Comparison of ENCODE assay signal across 9 cellular contexts in the genomic region with DNA sequence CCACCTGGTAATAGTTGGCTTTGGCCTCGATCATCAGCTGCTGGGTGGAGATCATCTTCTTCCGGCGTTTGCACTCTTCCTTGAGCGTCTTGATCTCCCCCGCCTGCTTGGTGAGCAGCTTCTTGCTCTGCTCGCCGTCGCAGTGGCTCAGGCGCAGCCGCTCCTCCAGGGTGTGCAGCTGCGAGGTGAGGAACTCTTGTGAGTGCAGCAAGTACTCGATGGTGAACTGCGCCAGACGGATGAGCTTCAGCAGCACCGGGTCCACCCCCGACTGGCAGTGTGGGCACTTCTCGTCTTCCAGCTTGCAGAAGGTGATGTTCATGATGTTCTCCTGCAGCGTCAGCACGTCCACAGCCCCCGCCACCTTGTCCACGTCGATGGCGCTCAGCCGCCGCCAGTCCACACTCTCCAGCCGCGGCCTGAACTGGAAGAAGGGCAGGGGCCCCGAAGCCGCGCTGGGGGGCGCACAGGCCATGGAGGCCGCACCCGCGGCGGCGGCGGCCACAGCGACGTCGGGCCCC. TPM values are rescaled to one million over a fixed set of nuclear protein-coding genes. Genes with fewer than 3 reads are reported as not detected.
A peak's percentile ranks its signal among the peaks of the same experiment; 100 is the strongest.
DNase-seq lines count a peak whose midpoint lies in the region; TF ChIP-seq lines count a peak whose summit lies in the region.
"Had no signal": no experiment of that assay in that cellular context is flagged by ENCODE, and none has a peak within 500 bp of the region (broad histone marks: within the 10 kb centered on the region; RNA-seq: fewer than 3 reads in every experiment).

No MANE protein-coding gene starts in this region.

- in situ Hi-C loops in astrocyte of the spinal cord (cut with HindIII; ENCODE audit: low sequenced_read_pairs) = no loop called here

- H3K4me3 ChIP-seq in astrocyte of the spinal cord (ENCODE audit: low read depth, low read length) (peak overlapping the region; percentile 28), iPS-18c (ENCODE audit: insufficient read depth, low read depth, low read length) (peak overlapping the region; percentile 43; the same call in 1 of the 2 replicates), skeletal muscle cell (ENCODE audit: low read depth, low read length) (peak overlapping the region; percentile 76)

- peak; percentile 39 for DNase-seq in astrocyte of the spinal cord (ENCODE audit: low read depth, low spot score)
- DNase-seq in skeletal muscle cell (ENCODE audit: low read depth) = no peak
- no peak for DNase-seq in NCI-H774 (lab: John Stamatoyannopoulos, UW)
- no peak for DNase-seq in HT-29 (ENCODE audit: low spot score)
- DNase-seq in NCI-H446 treated with DMSO at 0.1 percent for 48 hours (lab: John Stamatoyannopoulos, UW) = no peak
- no peak for DNase-seq in NCI-H1930 (lab: John Stamatoyannopoulos, UW)
- DNase-seq: T1000 had no signal

- H3K9me3 ChIP-seq in ES-I3 (ENCODE audit: control insufficient read depth, insufficient read depth, low read length) = no peaks in the 10 kb centered on the region
- peaks cover 2% of the 10 kb centered on the region for H3K9me3 ChIP-seq in iPS-18c (ENCODE audit: control insufficient read depth, insufficient read depth, low read length)

- no peak for TF ChIP-seq CTCF in astrocyte of the spinal cord (IDR thresholded peaks at IDR 0.05; ENCODE audit: low read depth, low read length)

- H3K36me3 ChIP-seq in ES-I3 (ENCODE audit: insufficient read depth, low read length) = peaks cover 4% of the 10 kb centered on the region; the same call in 1 of the 2 replicates

- H3K9ac ChIP-seq in ES-I3 (ENCODE audit: low read depth, low read length) = peak overlapping the region; percentile 16; the same call in 1 of the 2 replicates

- peaks cover 6% of the 10 kb centered on the region; the same call in 1 of the 2 replicates for H3K4me1 ChIP-seq in ES-I3 (ENCODE audit: insufficient read depth, low read length)

RNA-seq across cellular contexts. Expression of a gene that starts 3.2 kb away (rescaled TPM):
- not detected in 2 replicates for total RNA-seq in HT-29 (2014; rRNA removed; shearing (Covaris generic))

RNA-seq across cellular contexts. Expression of a gene that starts 35.6 kb away (rescaled TPM):
- total RNA-seq in HT-29 (2014; rRNA removed; shearing (Covaris generic)) = 17.7 and 20.1 TPM in 2 replicates
